1 cellular context compared by ENCODE assay signal in genomic region chr13:84607614-84608013, GRCh38.
TF ChIP-seq lines count a peak whose summit lies in the region.

No MANE protein-coding gene starts in this region.

TF ChIP-seq in H1, 55 proteins besides CTCF, POLR2A, EP300 and RAD21 (continued from another document):
- TF ChIP-seq CHD7 (IDR thresholded peaks at IDR 0.05; ENCODE audit: insufficient replicate concordance, low read length): no peak
- no peak for TF ChIP-seq GABPA (IDR thresholded peaks at IDR 0.05; ENCODE audit: borderline replicate concordance, insufficient read depth, low read length)
- no peak for TF ChIP-seq CBX5 (IDR thresholded peaks at IDR 0.05; ENCODE audit: low read depth, low read length)
- TF ChIP-seq TBP (IDR thresholded peaks at IDR 0.05; ENCODE audit: low read depth, low read length): no peak
- TF ChIP-seq NANOG (IDR thresholded peaks at IDR 0.05; ENCODE audit: insufficient read depth, low read depth, low read length, poor library complexity, severe bottlenecking): no peak
- TF ChIP-seq SP4 (IDR thresholded peaks at IDR 0.05; ENCODE audit: low read length): no peak
- TF ChIP-seq ZNF274 (IDR thresholded peaks at IDR 0.05; ENCODE audit: borderline replicate concordance, extremely low read depth, low read length): no peak
